In the genomic region with DNA sequence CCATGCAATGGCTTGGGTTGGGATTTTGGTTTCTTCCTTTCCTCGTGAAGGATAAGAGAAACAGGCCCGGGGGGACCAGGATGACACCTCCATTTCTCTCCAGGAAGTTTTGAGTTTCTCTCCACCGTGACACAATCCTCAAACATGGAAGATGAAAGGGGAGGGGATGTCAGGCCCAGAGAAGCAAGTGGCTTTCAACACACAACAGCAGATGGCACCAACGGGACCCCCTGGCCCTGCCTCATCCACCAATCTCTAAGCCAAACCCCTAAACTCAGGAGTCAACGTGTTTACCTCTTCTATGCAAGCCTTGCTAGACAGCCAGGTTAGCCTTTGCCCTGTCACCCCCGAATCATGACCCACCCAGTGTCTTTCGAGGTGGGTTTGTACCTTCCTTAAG, we compare ENCODE assay signal across 10 cellular contexts. TPM values are rescaled to one million over a fixed set of nuclear protein-coding genes. Genes with fewer than 3 reads are reported as not detected.
A peak's percentile ranks its signal among the peaks of the same experiment; 100 is the strongest.
DNase-seq lines count a peak whose midpoint lies in the region; ATAC-seq and TF ChIP-seq lines count a peak whose summit lies in the region.
"Had no signal": no experiment of that assay in that cellular context is flagged by ENCODE, and none has a peak within 500 bp of the region (broad histone marks: within the 10 kb centered on the region; RNA-seq: fewer than 3 reads in every experiment).

No MANE protein-coding gene starts in this region.

- no peak for TF ChIP-seq CTCF in heart right ventricle (IDR thresholded peaks at IDR 0.05)
- TF ChIP-seq CTCF in endothelial cell (IDR thresholded peaks at IDR 0.05; ENCODE audit: unreplicated experiment), result no peak
- TF ChIP-seq CTCF in neural crest cell (conservative IDR thresholded peaks at IDR 0.05), result no peak
- no peak for TF ChIP-seq CTCF in upper lobe of right lung (IDR thresholded peaks at IDR 0.05)

- H3K4me1 Mint-ChIP-seq in endothelial cell (ENCODE audit: unreplicated experiment) (peaks cover 21% of the 10 kb centered on the region), neural crest cell (peaks cover 7% of the 10 kb centered on the region)

- H3K36me3 ChIP-seq in heart right ventricle (peaks cover 0 to 76% (median 30%) of the 10 kb centered on the region in 9 donors), upper lobe of right lung (peaks cover 68% of the 10 kb centered on the region)

- intact Hi-C loops in heart right ventricle (cut with DNase I) (loop anchor here in 5 of 10 donors (1.0 to 10.0 kb wide), 5 partner anchors 95 to 213 kb away; partner anchors contain the start of genes CCDC159 (in 1 of the 5) and TMEM205 (in 1 of the 5)), left ventricle myocardium superior (cut with micrococcal nuclease) (no loop called here), upper lobe of right lung (cut with DNase I) (loop anchor here (5.0 kb wide), 1 partner anchor 71 kb away; no protein-coding TSS in a partner anchor)

- H3K4me1 ChIP-seq in heart right ventricle (peaks cover 3 to 18% (median 9%) of the 10 kb centered on the region in 9 donors), upper lobe of right lung (peaks cover 7% of the 10 kb centered on the region)

- H3K27ac Mint-ChIP-seq in endothelial cell (ENCODE audit: unreplicated experiment) (peak overlapping the region; percentile 90), neural crest cell (ENCODE audit: unreplicated experiment) (no peak overlapping the region)

- H3K9me3 Mint-ChIP-seq in endothelial cell (ENCODE audit: unreplicated experiment) (no peaks in the 10 kb centered on the region), neural crest cell (no peaks in the 10 kb centered on the region)
- H3K9me3 Mint-ChIP-seq: naive B cell had no signal

- H3K9me3 ChIP-seq in heart right ventricle (peaks cover 0 to 3% (median 0%) of the 10 kb centered on the region in 11 donors), upper lobe of right lung (no peaks in the 10 kb centered on the region)

- H3K36me3 Mint-ChIP-seq in endothelial cell (ENCODE audit: low read depth, unreplicated experiment) (peaks cover 53% of the 10 kb centered on the region), neural crest cell (ENCODE audit: low read depth) (peaks cover 39% of the 10 kb centered on the region)
- H3K36me3 Mint-ChIP-seq: naive B cell had no signal

- H3K4me3 Mint-ChIP-seq in endothelial cell (ENCODE audit: unreplicated experiment) (peak overlapping the region; percentile 80), neural crest cell (peak overlapping the region; percentile 69)
- H3K4me3 Mint-ChIP-seq: naive B cell had no signal

- H3K27me3 Mint-ChIP-seq in endothelial cell (ENCODE audit: unreplicated experiment), result peaks cover 14% of the 10 kb centered on the region
- peaks cover 22% of the 10 kb centered on the region for H3K27me3 Mint-ChIP-seq in neural crest cell (ENCODE audit: low read depth)

- ATAC-seq in heart right ventricle (no peak), left ventricle myocardium superior (no peak), upper lobe of right lung (no peak), HG03432 (IDR thresholded peaks at IDR 0.05; ENCODE audit: unreplicated experiment) (no peak), GM19467 (IDR thresholded peaks at IDR 0.05; ENCODE audit: unreplicated experiment) (no peak)

- H3K4me3 ChIP-seq in heart right ventricle (no peak overlapping the region), upper lobe of right lung (no peak overlapping the region)

- H3K27me3 ChIP-seq in heart right ventricle (no peaks in the 10 kb centered on the region), upper lobe of right lung (no peaks in the 10 kb centered on the region)
- H3K27me3 ChIP-seq: brain microvascular endothelial cell had no signal

- peak overlapping the region in 8 of 10 donors; percentile 28 to 72 (median 56) for H3K27ac ChIP-seq in heart right ventricle
- H3K27ac ChIP-seq in upper lobe of right lung, result peak overlapping the region; percentile 8
- H3K27ac ChIP-seq: brain microvascular endothelial cell had no signal

- DNase-seq in heart right ventricle (no peak), left ventricle myocardium superior (no peak), endothelial cell (ENCODE audit: low spot score) (no peak), neural crest cell (ENCODE audit: low read depth, low spot score) (no peak), upper lobe of right lung (no peak), NCI-H345 (lab: John Stamatoyannopoulos, UW) (no peak)

- 74 to 81% methylated on average over 7 of the region's 7 CpGs for WGBS in heart right ventricle, 2 donors

RNA-seq across cellular contexts. Expression of gene SPC24, which starts 24.1 kb away (rescaled TPM):
- total RNA-seq in heart right ventricle (1 to 10 TPM; 1.6 to 8.5 (median 3.2) TPM), left ventricle myocardium superior (8.1 TPM), endothelial cell (ENCODE audit: unreplicated experiment) (17.0 TPM), neural crest cell (67.0 and 71.3 TPM in 2 replicates), upper lobe of right lung (1.1 TPM)
- 1 to 10 TPM in 1 of 2 donors, under 1 TPM in 1; 0.93 to 5.9 TPM for polyA plus RNA-seq in heart right ventricle

RNA-seq across cellular contexts. Expression of gene LDLR, which starts 42.2 kb away (rescaled TPM):
- total RNA-seq in heart right ventricle (10 to 100 TPM in 8 of 10 donors, 1 to 10 TPM in 2; 4.5 to 76.1 (median 16.4) TPM), left ventricle myocardium superior (8.2 TPM), endothelial cell (ENCODE audit: unreplicated experiment) (158 TPM), neural crest cell (141 and 152 TPM in 2 replicates), upper lobe of right lung (242 TPM)
- 10 to 100 TPM in 1 of 2 donors, 1 to 10 TPM in 1; 7.4 to 24.1 TPM for polyA plus RNA-seq in heart right ventricle
